10 cellular contexts compared by ENCODE assay signal in genomic region chr6:109322825-109323580, GRCh38. TPM values are rescaled to one million over a fixed set of nuclear protein-coding genes. Genes with fewer than 3 reads are reported as not detected.
A peak's percentile ranks its signal among the peaks of the same experiment; 100 is the strongest.
DNase-seq lines count a peak whose midpoint lies in the region; ATAC-seq, FAIRE-seq and TF ChIP-seq lines count a peak whose summit lies in the region.
"Had no signal": no experiment of that assay in that cellular context is flagged by ENCODE, and none has a peak within 500 bp of the region (broad histone marks: within the 10 kb centered on the region; RNA-seq: fewer than 3 reads in every experiment).

No MANE protein-coding gene starts in this region.

- peak overlapping the region in 1 of 10 donors; percentile 8 for H3K4me3 Mint-ChIP-seq in naive thymus-derived CD4-positive, alpha-beta T cell
- H3K4me3 Mint-ChIP-seq in effector memory CD8-positive, alpha-beta T cell, result no peak overlapping the region
- H3K4me3 Mint-ChIP-seq: T-helper 1 cell treated with Interleukin-12 subunit alpha and Interleukin-12 subunit beta and Interleukin-4 antibody, amounts not matched to agents 30 μg/mL and 1 μg/mL, for 36 hours had no signal

- H3K27me3 Mint-ChIP-seq in naive thymus-derived CD4-positive, alpha-beta T cell, result no peaks in the 10 kb centered on the region
- peaks cover 0 to 12% of the 10 kb centered on the region in 2 donors for H3K27me3 Mint-ChIP-seq in effector memory CD8-positive, alpha-beta T cell

- peak overlapping the region in 1 of 5 donors; percentile 38 for H3K27ac ChIP-seq in adrenal gland
- no peak overlapping the region for H3K27ac ChIP-seq in naive thymus-derived CD4-positive, alpha-beta T cell (ENCODE audit: low read depth, low read length)

- H3K4me1 ChIP-seq in adrenal gland (replicated peaks in 1 of 2), result no peaks in the 10 kb centered on the region
- H3K4me1 ChIP-seq in naive thymus-derived CD4-positive, alpha-beta T cell (ENCODE audit: control insufficient read depth in 2 of 2, insufficient read depth in 2 of 2, low read length in 2 of 2), result no peaks in the 10 kb centered on the region

- peak overlapping the region in 1 of 9 donors; percentile 19 for H3K27ac Mint-ChIP-seq in naive thymus-derived CD4-positive, alpha-beta T cell
- no peak overlapping the region for H3K27ac Mint-ChIP-seq in effector memory CD8-positive, alpha-beta T cell
- H3K27ac Mint-ChIP-seq: T-helper 1 cell treated with Interleukin-12 subunit alpha and Interleukin-12 subunit beta and Interleukin-4 antibody, amounts not matched to agents 30 μg/mL and 1 μg/mL, for 36 hours had no signal

- WGBS in adrenal gland, 4 donors, result 54 to 74% (median 67%) methylated on average over 6 of the region's 6 CpGs

- TF ChIP-seq CTCF in adrenal gland (IDR thresholded peaks at IDR 0.05), result no peak

- intact Hi-C loops in adrenal gland (cut with DNase I), result no loop called here
- intact Hi-C loops in naive thymus-derived CD4-positive, alpha-beta T cell (cut with micrococcal nuclease), result no loop called here

- H3K4me3 ChIP-seq in adrenal gland, result peak overlapping the region in 1 of 4 donors; percentile 10
- no peak overlapping the region for H3K4me3 ChIP-seq in naive thymus-derived CD4-positive, alpha-beta T cell (ENCODE audit: low read length)

- POLR2A ChIA-PET in naive thymus-derived CD4-positive, alpha-beta T cell (lab: Charles Lee), result no interaction called here

- ATAC-seq in HG03342 (IDR thresholded peaks at IDR 0.05; ENCODE audit: unreplicated experiment) (peak; percentile 78), HG03097 (IDR thresholded peaks at IDR 0.05; ENCODE audit: low FRiP score, unreplicated experiment) (no peak), HG03159 (IDR thresholded peaks at IDR 0.05; ENCODE audit: unreplicated experiment) (no peak)
- peak; percentile 64 for ATAC-seq in naive thymus-derived CD4-positive, alpha-beta T cell
- no peak for ATAC-seq in effector memory CD8-positive, alpha-beta T cell (replicated peaks)

- H3K36me3 ChIP-seq in adrenal gland (replicated peaks in 1 of 2), result no peaks in the 10 kb centered on the region
- H3K36me3 ChIP-seq in naive thymus-derived CD4-positive, alpha-beta T cell (ENCODE audit: control insufficient read depth in 2 of 3, insufficient read depth in 3 of 3, low read length in 3 of 3), result no peaks in the 10 kb centered on the region

- FAIRE-seq in GM12892 (lab: Jason Lieb, UNC) (peak; percentile 65), H54 (lab: Jason Lieb, UNC) (no peak)

- CTCF ChIA-PET in naive thymus-derived CD4-positive, alpha-beta T cell (lab: Charles Lee), result no interaction called here

- no peaks in the 10 kb centered on the region for H3K27me3 ChIP-seq in adrenal gland
- no peaks in the 10 kb centered on the region for H3K27me3 ChIP-seq in naive thymus-derived CD4-positive, alpha-beta T cell (ENCODE audit: control insufficient read depth in 2 of 2, insufficient read depth in 2 of 2, low read length in 2 of 2)

- no peak for TF ChIP-seq POLR2A in GM12892 (IDR thresholded peaks at IDR 0.05; ENCODE audit: low read depth, low read length)
- TF ChIP-seq POLR2A in adrenal gland (IDR thresholded peaks at IDR 0.05), result no peak
- no peak for TF ChIP-seq POLR2A in H54 (IDR thresholded peaks at IDR 0.05; ENCODE audit: low read depth, low read length)

- H3K36me3 Mint-ChIP-seq in naive thymus-derived CD4-positive, alpha-beta T cell, result peaks cover 0 to 2% (median 0%) of the 10 kb centered on the region in 5 donors
- no peaks in the 10 kb centered on the region for H3K36me3 Mint-ChIP-seq in effector memory CD8-positive, alpha-beta T cell (ENCODE audit: insufficient read depth)

- no peaks in the 10 kb centered on the region for H3K9me3 ChIP-seq in adrenal gland (replicated peaks in 1 of 3)
- H3K9me3 ChIP-seq in naive thymus-derived CD4-positive, alpha-beta T cell (ENCODE audit: control insufficient read depth in 2 of 3, low read length in 3 of 3), result no peaks in the 10 kb centered on the region

- DNase-seq in GM12892 (ENCODE audit: insufficient read length) (no peak), adrenal gland (peak; percentile 25 to 66 (median 31)), H54 (ENCODE audit: insufficient read length, low spot score) (no peak)
- no peak for DNase-seq in naive thymus-derived CD4-positive, alpha-beta T cell
- DNase-seq in effector memory CD8-positive, alpha-beta T cell, result no peak
- DNase-seq: stimulated activated CD8-positive, alpha-beta memory T cell treated with anti-CD3 and anti-CD28 coated beads, Interleukin-4, amount 100 ng/mL, for 48 hours had no signal

- H3K4me1 Mint-ChIP-seq in naive thymus-derived CD4-positive, alpha-beta T cell, result peaks cover 6 to 15% (median 8%) of the 10 kb centered on the region in 7 donors
- H3K4me1 Mint-ChIP-seq in effector memory CD8-positive, alpha-beta T cell (ENCODE audit: low read depth in 2 of 2), result peaks cover 5% of the 10 kb centered on the region in 2 donors

- H3K9me3 Mint-ChIP-seq in naive thymus-derived CD4-positive, alpha-beta T cell, result peaks cover 0 to 3% (median 0%) of the 10 kb centered on the region in 11 donors
- no peaks in the 10 kb centered on the region for H3K9me3 Mint-ChIP-seq in effector memory CD8-positive, alpha-beta T cell
- H3K9me3 Mint-ChIP-seq: T-helper 1 cell treated with Interleukin-12 subunit alpha and Interleukin-12 subunit beta and Interleukin-4 antibody, amounts not matched to agents 30 μg/mL and 1 μg/mL, for 36 hours had no signal

RNA-seq across cellular contexts. Expression of gene CD164, which starts 59.3 kb away (rescaled TPM):
- polyA plus RNA-seq in GM12892 (2012; ENCODE audit: missing spikeins), result 160 TPM
- total RNA-seq in adrenal gland, result 100 to 1,000 TPM; 124 to 358 (median 237) TPM
- polyA plus RNA-seq in adrenal gland, result 100 to 1,000 TPM in 1 of 3 donors, 10 to 100 TPM in 2; 89.3 to 259 (median 91.5) TPM
- total RNA-seq in naive thymus-derived CD4-positive, alpha-beta T cell, result 100 to 1,000 TPM; 149 to 275 (median 206) TPM
- 100 to 1,000 TPM; 164 to 252 TPM for polyA plus RNA-seq in naive thymus-derived CD4-positive, alpha-beta T cell

Comparison
In these comparisons a context has a peak if more than half of its experiments do, and no peak if none do; other contexts are left out.
1. DNase-seq: peak in adrenal gland (7 of 7); none in GM12892 (single experiment), naive thymus-derived CD4-positive, alpha-beta T cell (0 of 9), H54 (single experiment) and effector memory CD8-positive, alpha-beta T cell (0 of 3).
2. ATAC-seq: peak in HG03342 (single experiment) and naive thymus-derived CD4-positive, alpha-beta T cell (single experiment); none in HG03097 (single experiment), HG03159 (single experiment) and effector memory CD8-positive, alpha-beta T cell (single experiment).